18 cellular contexts compared by ENCODE assay signal in genomic region chr16:28532940-28533647, GRCh38. TPM values are rescaled to one million over a fixed set of nuclear protein-coding genes. Genes with fewer than 3 reads are reported as not detected.
DNase-seq lines count a peak whose midpoint lies in the region; TF ChIP-seq lines count a peak whose summit lies in the region.
"Had no signal": no experiment of that assay in that cellular context is flagged by ENCODE, and none has a peak within 500 bp of the region (broad histone marks: within the 10 kb centered on the region; RNA-seq: fewer than 3 reads in every experiment).

No MANE protein-coding gene starts in this region.

- no peak for DNase-seq in T-helper 1 cell
- no peak for DNase-seq in testis
- DNase-seq in NCI-H2196 treated with DMSO at 0.1 percent for 48 hours (lab: John Stamatoyannopoulos, UW; ENCODE audit: unreplicated experiment), result no peak
- no peak for DNase-seq in DMS114 treated with DMSO at 0.1 percent for 48 hours (lab: John Stamatoyannopoulos, UW; ENCODE audit: unreplicated experiment)
- no peak for DNase-seq in central memory CD4-positive, alpha-beta T cell
- DNase-seq: activated CD4-positive, alpha-beta T cell treated with anti-CD3 and anti-CD28 coated beads, Interleukin-2, amount 50 U/mL, for 48 hours; brain microvascular endothelial cell; NCI-H526 treated with DMSO at 0.1 percent for 48 hours; retina; stimulated activated CD4-positive, alpha-beta T cell treated with anti-CD3 and anti-CD28 coated beads, Interleukin-4, amount 100 ng/mL, for 24 hours; T-helper 9 cell had no signal

- H3K27ac ChIP-seq in adipose tissue (ENCODE audit: low read depth, low read length), result peak overlapping the region; percentile 19
- peak overlapping the region; percentile 58 to 80 for H3K27ac ChIP-seq in liver (ENCODE audit: low read depth in 1 of 2, low read length in 2 of 2)
- H3K27ac ChIP-seq in testis, result peak overlapping the region; percentile 2 to 97
- H3K27ac ChIP-seq: brain microvascular endothelial cell had no signal

- no peak for TF ChIP-seq POLR2A in testis (IDR thresholded peaks at IDR 0.05)

- no peak overlapping the region for H3K9ac ChIP-seq in liver (ENCODE audit: low read depth in 1 of 2, low read length in 2 of 2)

- TF ChIP-seq RAD21 in liver (IDR thresholded peaks at IDR 0.05), result no peak

- H3K4me3 ChIP-seq in liver (ENCODE audit: low read depth in 1 of 3, low read length in 3 of 3) (no peak overlapping the region), testis (no peak overlapping the region)
- H3K4me3 ChIP-seq: K562 had no signal

- no peaks in the 10 kb centered on the region for H3K27me3 Mint-ChIP-seq in T-helper 1 cell treated with Interleukin-12 subunit alpha and Interleukin-12 subunit beta and Interleukin-4 antibody, amounts not matched to agents 30 μg/mL and 1 μg/mL, for 36 hours (ENCODE audit: low read depth)

- H3K9me3 Mint-ChIP-seq in T-helper 1 cell treated with Interleukin-12 subunit alpha and Interleukin-12 subunit beta and Interleukin-4 antibody, amounts not matched to agents 30 μg/mL and 1 μg/mL, for 36 hours, result no peaks in the 10 kb centered on the region
- H3K9me3 Mint-ChIP-seq: activated T-helper 2 cell treated with anti-CD3 and anti-CD28 coated beads, Interferon-gamma antibody, Interleukin-2, Interleukin-4, amounts not matched to agents 10 μg/mL and 5 μg/mL and 100 μg/mL, durations not matched to agents 14 hours and 24 hours and 36 hours had no signal

- H3K36me3 Mint-ChIP-seq in T-helper 1 cell treated with Interleukin-12 subunit alpha and Interleukin-12 subunit beta and Interleukin-4 antibody, amounts not matched to agents 30 μg/mL and 1 μg/mL, for 36 hours (ENCODE audit: low read depth), result no peaks in the 10 kb centered on the region
- H3K36me3 Mint-ChIP-seq: stimulated activated effector memory CD8-positive, alpha-beta T cell treated with anti-CD3 and anti-CD28 coated beads, Interleukin-12 subunit alpha, Interleukin-12 subunit beta, amount 100 ng/mL, for 72 hours had no signal

- H3K4me1 Mint-ChIP-seq in T-helper 1 cell treated with Interleukin-12 subunit alpha and Interleukin-12 subunit beta and Interleukin-4 antibody, amounts not matched to agents 30 μg/mL and 1 μg/mL, for 36 hours (ENCODE audit: low read depth), result peaks cover 16% of the 10 kb centered on the region

- H3K27me3 ChIP-seq in liver (ENCODE audit: control insufficient read depth in 4 of 4, insufficient read depth in 4 of 4, low read length in 3 of 4), result no peaks in the 10 kb centered on the region
- H3K27me3 ChIP-seq in testis, result no peaks in the 10 kb centered on the region
- H3K27me3 ChIP-seq: brain microvascular endothelial cell had no signal

- intact Hi-C loops in testis (cut with DNase I; ENCODE audit: low total_unique reads), result no loop called here

- H3K4me3 Mint-ChIP-seq in T-helper 1 cell treated with Interleukin-12 subunit alpha and Interleukin-12 subunit beta and Interleukin-4 antibody, amounts not matched to agents 30 μg/mL and 1 μg/mL, for 36 hours, result no peak overlapping the region
- H3K4me3 Mint-ChIP-seq: stimulated activated effector memory CD8-positive, alpha-beta T cell treated with anti-CD3 and anti-CD28 coated beads, Interleukin-12 subunit alpha, Interleukin-12 subunit beta, amount 100 ng/mL, for 72 hours had no signal

- H3K9me3 ChIP-seq in liver (ENCODE audit: control insufficient read depth in 4 of 4, low read length in 3 of 4), result no peaks in the 10 kb centered on the region
- no peaks in the 10 kb centered on the region for H3K9me3 ChIP-seq in testis

- H3K27ac Mint-ChIP-seq in T-helper 1 cell treated with Interleukin-12 subunit alpha and Interleukin-12 subunit beta and Interleukin-4 antibody, amounts not matched to agents 30 μg/mL and 1 μg/mL, for 36 hours, result peak overlapping the region; percentile 39
- H3K27ac Mint-ChIP-seq: activated T-helper 2 cell treated with anti-CD3 and anti-CD28 coated beads, Interferon-gamma antibody, Interleukin-2, Interleukin-4, amounts not matched to agents 10 μg/mL and 5 μg/mL and 100 μg/mL, durations not matched to agents 14 hours and 24 hours and 36 hours; stimulated activated effector memory CD8-positive, alpha-beta T cell treated with anti-CD3 and anti-CD28 coated beads, Interleukin-12 subunit alpha, Interleukin-12 subunit beta, amount 100 ng/mL, for 72 hours had no signal

- 50 to 87% (median 75%) methylated on average over 5 of the region's 5 CpGs for WGBS in adipose tissue, 3 donors
- 44% methylated on average over 5 of the region's 5 CpGs for WGBS in liver
- 74 to 83% methylated on average over 5 of the region's 5 CpGs for WGBS in testis, 2 donors

- H3K4me1 ChIP-seq in liver (ENCODE audit: control insufficient read depth in 4 of 4, insufficient read depth in 4 of 4, low read length in 3 of 4) (peaks cover 14 to 61% (median 39%) of the 10 kb centered on the region in 4 donors), testis (peaks cover 36% of the 10 kb centered on the region)

- H3K36me3 ChIP-seq in liver (ENCODE audit: control insufficient read depth in 4 of 4, insufficient read depth in 3 of 4, low read depth in 1 of 4, low read length in 3 of 4) (peaks cover 0 to 2% (median 0%) of the 10 kb centered on the region in 4 donors), testis (ENCODE audit: low read depth, missing control alignments) (no peaks in the 10 kb centered on the region)
- H3K36me3 ChIP-seq: brain microvascular endothelial cell had no signal

- TF ChIP-seq CTCF in liver (IDR thresholded peaks at IDR 0.05; ENCODE audit: low read depth, low read length, missing input control), result no peak
- no peak for TF ChIP-seq CTCF in testis (IDR thresholded peaks at IDR 0.05)

TF ChIP-seq in liver, 16 proteins besides CTCF, POLR2A, EP300 and RAD21 (continues in another document):
- TF ChIP-seq HNF4G (IDR thresholded peaks at IDR 0.05) (no peak), REST (IDR thresholded peaks at IDR 0.05) (no peak), YY1 (IDR thresholded peaks at IDR 0.05) (no peak), FOXA2 (IDR thresholded peaks at IDR 0.05) (no peak), RXRA (IDR thresholded peaks at IDR 0.05) (no peak), GABPA (IDR thresholded peaks at IDR 0.05 in 1 of 2, conservative IDR thresholded peaks at IDR 0.05 in 1 of 2) (no peak)
- TF ChIP-seq, protein P1, sequence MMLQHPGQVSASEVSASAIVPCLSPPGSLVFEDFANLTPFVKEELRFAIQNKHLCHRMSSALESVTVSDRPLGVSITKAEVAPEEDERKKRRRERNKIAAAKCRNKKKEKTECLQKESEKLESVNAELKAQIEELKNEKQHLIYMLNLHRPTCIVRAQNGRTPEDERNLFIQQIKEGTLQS (IDR thresholded peaks at IDR 0.05), result no peak

RNA-seq across cellular contexts. Expression of gene NUPR1, which starts 5.7 kb away (rescaled TPM):
- polyA plus RNA-seq in adipose tissue, result 100 to 1,000 TPM; 157 to 190 (median 189) TPM
- 10 to 100 TPM; 10.9 to 16.1 TPM for total RNA-seq in liver
- polyA plus RNA-seq in liver, result 100 to 1,000 TPM; 109 to 305 TPM
- total RNA-seq in testis, result 10 to 100 TPM; 38.0 to 46.6 TPM
- 159 TPM for polyA plus RNA-seq in testis (ENCODE audit: insufficient read depth, low read depth, low replicate concordance)
- total RNA-seq: activated T-helper 2 cell treated with anti-CD3 and anti-CD28 coated beads, Interferon-gamma antibody, Interleukin-2, Interleukin-4, amounts not matched to agents 10 μg/mL and 5 μg/mL and 100 μg/mL, durations not matched to agents 14 hours and 24 hours and 36 hours had no signal

RNA-seq across cellular contexts. Expression of gene SGF29, which starts 20.6 kb away (rescaled TPM):
- polyA plus RNA-seq in adipose tissue (10 to 100 TPM; 17.1 to 32.1 (median 17.5) TPM), liver (10 to 100 TPM in 1 of 2 donors, 1 to 10 TPM in 1; 9.4 to 18.1 TPM), testis (ENCODE audit: insufficient read depth, low read depth, low replicate concordance) (76.7 TPM)
- total RNA-seq in liver (10 to 100 TPM in 1 of 2 donors, 1 to 10 TPM in 1; 6.5 to 11.5 TPM), testis (10 to 100 TPM; 82.3 to 94.5 TPM)

RNA-seq across cellular contexts. Expression of gene IL27, which starts 26.5 kb away (rescaled TPM):
- under 1 TPM in 1 of 3 donors, not detected in 2; 0.34 TPM for polyA plus RNA-seq in adipose tissue
- total RNA-seq in liver, result 1 to 10 TPM in 1 of 2 donors, under 1 TPM in 1; 0.33 to 2.5 TPM
- polyA plus RNA-seq in liver, result 1 to 10 TPM; 2.2 to 4.1 TPM
- 1 to 10 TPM in 1 of 2 donors, not detected in 1; 1.8 TPM for total RNA-seq in testis
- polyA plus RNA-seq in testis (ENCODE audit: insufficient read depth, low read depth, low replicate concordance), result 1.1 TPM
- total RNA-seq: activated T-helper 2 cell treated with anti-CD3 and anti-CD28 coated beads, Interferon-gamma antibody, Interleukin-2, Interleukin-4, amounts not matched to agents 10 μg/mL and 5 μg/mL and 100 μg/mL, durations not matched to agents 14 hours and 24 hours and 36 hours; K562 had no signal
- polyA plus RNA-seq: K562, keratinocyte had no signal

RNA-seq across cellular contexts. Expression of gene APOBR, which starts 38.7 kb away (rescaled TPM):
- polyA plus RNA-seq in adipose tissue (1 to 10 TPM in 2 of 3 donors, under 1 TPM in 1; 0.62 to 6.6 (median 1.5) TPM), liver (1 to 10 TPM in 1 of 2 donors, under 1 TPM in 1; 0.28 to 1.4 TPM), testis (ENCODE audit: insufficient read depth, low read depth, low replicate concordance) (2.9 TPM)
- total RNA-seq in liver (1 to 10 TPM; 1.3 to 1.5 TPM), testis (1 to 10 TPM; 2.1 to 3.1 TPM)

RNA-seq across cellular contexts. Expression of gene CLN3, which starts 41.2 kb away (rescaled TPM):
- polyA plus RNA-seq in adipose tissue (10 to 100 TPM in 2 of 3 donors, 1 to 10 TPM in 1; 8.2 to 28.2 (median 16.0) TPM), liver (10 to 100 TPM; 22.3 to 23.6 TPM), testis (ENCODE audit: insufficient read depth, low read depth, low replicate concordance) (23.3 TPM)
- total RNA-seq in liver (10 to 100 TPM; 16.1 to 16.3 TPM), testis (10 to 100 TPM; 25.4 to 50.2 TPM)

Comparison
In these comparisons a context has a peak if more than half of its experiments do, and no peak if none do; other contexts are left out.
1. H3K27ac ChIP-seq: peak in every context shown above with its lines; median percentile 69 in liver; 50 in testis; 19 in adipose tissue.